In the genomic region with DNA sequence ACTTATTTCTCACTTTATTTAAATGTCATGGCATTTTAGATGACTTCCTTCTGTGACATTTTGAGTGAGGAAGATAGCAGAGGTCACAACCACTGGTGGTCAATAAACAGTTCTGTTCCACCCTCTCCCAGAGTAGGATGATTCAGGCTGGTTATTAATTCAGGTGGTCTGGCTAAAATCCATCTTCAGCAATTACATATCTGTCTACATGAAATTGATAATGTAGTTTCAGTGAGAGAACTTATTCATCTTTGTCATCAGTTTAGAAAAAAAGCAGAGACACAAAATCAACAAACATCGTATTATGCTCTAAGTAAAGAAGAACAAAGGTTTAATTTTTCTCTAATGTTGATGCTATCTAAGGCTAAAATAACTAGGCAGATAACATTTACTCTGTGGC, we compare ENCODE assay signal across 18 cellular contexts.
DNase-seq lines count a peak whose midpoint lies in the region; ATAC-seq and TF ChIP-seq lines count a peak whose summit lies in the region.
"Had no signal": no experiment of that assay in that cellular context is flagged by ENCODE, and none has a peak within 500 bp of the region (broad histone marks: within the 10 kb centered on the region; RNA-seq: fewer than 3 reads in every experiment).

No MANE protein-coding gene starts in this region.

- ATAC-seq in SK-N-SH treated with all-trans-retinoic acid at 6 μM for 48 hours (no peak), HG02938 (IDR thresholded peaks at IDR 0.05; ENCODE audit: unreplicated experiment) (no peak), GM21367 (IDR thresholded peaks at IDR 0.05; ENCODE audit: unreplicated experiment) (no peak)
- ATAC-seq: A549; CD8-positive, alpha-beta T cell had no signal

- DNase-seq in COLO829 (ENCODE audit: low spot score) (peak; percentile 29), SK-N-DZ (ENCODE audit: low spot score) (peak; percentile 89), NCI-H1417 (lab: John Stamatoyannopoulos, UW) (no peak), NCI-H748 (lab: John Stamatoyannopoulos, UW; ENCODE audit: unreplicated experiment) (no peak)
- DNase-seq: 8988T; ACHN; AML-193; C1 segment of cervical spinal cord; CD8-positive, alpha-beta T cell; DMS 273 treated with DMSO at 0.1 percent for 48 hours; DMS79 treated with DMSO at 0.1 percent for 48 hours; GF-D8; GOT3; HFFc6 had no signal

TF ChIP-seq in SK-N-SH treated with all-trans-retinoic acid at 6 μM for 48 hours, 23 proteins besides CTCF, POLR2A, EP300 and RAD21:
- TF ChIP-seq ZFP3 (CRISPR knock-in tag; IDR thresholded peaks at IDR 0.05) (no peak), ISL1 (CRISPR knock-in tag; IDR thresholded peaks at IDR 0.05) (peak; percentile 86), TOX (CRISPR knock-in tag; IDR thresholded peaks at IDR 0.05; ENCODE audit: borderline replicate concordance) (0 out of 2 replicates have a peak, but pooled peaks have one; percentile 27), TCF4 (CRISPR knock-in tag; IDR thresholded peaks at IDR 0.05; ENCODE audit: borderline replicate concordance) (no peak)
- TF ChIP-seq, protein P1, sequence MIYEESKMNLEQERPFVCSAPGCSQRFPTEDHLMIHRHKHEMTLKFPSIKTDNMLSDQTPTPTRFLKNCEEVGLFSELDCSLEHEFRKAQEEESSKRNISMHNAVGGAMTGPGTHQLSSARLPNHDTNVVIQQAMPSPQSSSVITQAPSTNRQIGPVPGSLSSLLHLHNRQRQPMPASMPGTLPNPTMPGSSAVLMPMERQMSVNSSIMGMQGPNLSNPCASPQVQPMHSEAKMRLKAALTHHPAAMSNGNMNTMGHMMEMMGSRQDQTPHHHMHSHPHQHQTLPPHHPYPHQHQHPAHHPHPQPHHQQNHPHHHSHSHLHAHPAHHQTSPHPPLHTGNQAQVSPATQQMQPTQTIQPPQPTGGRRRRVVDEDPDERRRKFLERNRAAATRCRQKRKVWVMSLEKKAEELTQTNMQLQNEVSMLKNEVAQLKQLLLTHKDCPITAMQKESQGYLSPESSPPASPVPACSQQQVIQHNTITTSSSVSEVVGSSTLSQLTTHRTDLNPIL (CRISPR knock-in tag; IDR thresholded peaks at IDR 0.05; ENCODE audit: low read depth) = no peak

Comparison
In these comparisons a context has a peak if more than half of its experiments do, and no peak if none do; other contexts are left out.
1. DNase-seq: peak in COLO829 (single experiment) and SK-N-DZ (single experiment); none in NCI-H1417 (0 of 3) and NCI-H748 (single experiment).